Comparison of ENCODE assay signal across 8 cellular contexts in the genomic region with DNA sequence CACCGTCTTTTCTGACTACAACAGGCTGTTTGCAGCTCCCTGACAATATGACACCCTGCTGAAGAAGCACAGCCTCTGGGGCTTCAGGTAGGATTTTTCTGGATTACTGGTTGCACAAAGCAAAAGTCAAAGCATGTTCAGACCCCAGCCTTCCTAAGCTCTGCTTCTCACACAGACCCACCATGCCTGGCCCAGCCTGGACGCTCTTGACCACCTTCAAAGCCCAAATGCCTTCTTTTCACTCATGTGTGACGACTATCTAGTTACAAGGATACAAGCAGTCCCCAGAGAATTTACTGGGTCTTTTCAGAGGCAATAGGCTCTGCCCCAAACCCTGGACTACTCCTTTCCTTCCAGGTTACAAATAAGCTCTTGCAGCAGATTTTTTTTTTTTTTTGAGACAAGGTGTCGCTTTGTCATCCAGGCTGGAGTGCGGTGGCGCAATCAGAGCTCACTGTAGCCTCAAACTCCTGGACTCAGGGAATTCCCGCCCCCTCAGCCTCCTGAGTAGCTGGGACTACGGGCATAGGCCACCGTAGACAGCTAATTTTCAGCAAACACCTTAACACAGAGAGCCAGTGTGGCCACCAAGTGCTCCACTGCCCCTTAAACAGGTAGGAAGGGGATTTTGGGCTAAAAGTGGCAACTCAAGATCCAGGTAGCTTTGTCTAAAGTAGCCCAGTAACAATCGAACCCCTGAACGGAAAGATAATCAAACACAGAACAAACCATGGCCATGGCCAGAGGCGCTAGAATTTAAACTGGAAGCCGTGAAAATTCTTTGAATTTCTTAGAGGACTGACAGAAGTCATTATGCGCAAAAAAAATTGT. TPM values are rescaled to one million over a fixed set of nuclear protein-coding genes. Genes with fewer than 3 reads are reported as not detected.
DNase-seq lines count a peak whose midpoint lies in the region; ATAC-seq and TF ChIP-seq lines count a peak whose summit lies in the region.

No MANE protein-coding gene starts in this region.

- peaks cover 52% of the 10 kb centered on the region for H3K4me1 Mint-ChIP-seq in type B pancreatic cell (ENCODE audit: unreplicated experiment)

- H3K4me3 Mint-ChIP-seq in type B pancreatic cell, result peak overlapping the region; percentile 50

- no peaks in the 10 kb centered on the region for H3K27me3 Mint-ChIP-seq in type B pancreatic cell

- no peaks in the 10 kb centered on the region for H3K36me3 ChIP-seq in lower lobe of right lung

- no peaks in the 10 kb centered on the region for H3K9me3 Mint-ChIP-seq in type B pancreatic cell

- peak overlapping the region; percentile 68 for H3K27ac ChIP-seq in lower lobe of right lung

- H3K4me1 ChIP-seq in lower lobe of right lung, result peaks cover 35% of the 10 kb centered on the region

- TF ChIP-seq CTCF in lower lobe of right lung (IDR thresholded peaks at IDR 0.05), result no peak
- no peak for TF ChIP-seq CTCF in type B pancreatic cell (conservative IDR thresholded peaks at IDR 0.05)

- H3K27ac Mint-ChIP-seq in type B pancreatic cell, result peak overlapping the region; percentile 86

- peak; percentile 3 for DNase-seq in NCI-H82 (lab: John Stamatoyannopoulos, UW)
- DNase-seq in NCI-H82 treated with DMSO at 0.1 percent for 48 hours (lab: John Stamatoyannopoulos, UW; ENCODE audit: unreplicated experiment), result no peak
- DNase-seq in ecto neural progenitor cell (ENCODE audit: low spot score), result peak; percentile 50
- DNase-seq in lower lobe of right lung, result peak; percentile 87
- DNase-seq in type B pancreatic cell (ENCODE audit: extremely low spot score, unreplicated experiment), result peak; percentile 40
- DNase-seq in NOMO-1 (lab: John Stamatoyannopoulos, UW; ENCODE audit: unreplicated experiment in 2 of 2), result no peak

- no peaks in the 10 kb centered on the region for H3K27me3 ChIP-seq in lower lobe of right lung (ENCODE audit: low read depth)

- ATAC-seq in lower lobe of right lung, result peak; percentile 89 to 91
- ATAC-seq in GM18520 (IDR thresholded peaks at IDR 0.05; ENCODE audit: unreplicated experiment), result no peak
- no peak for ATAC-seq in HG03135 (IDR thresholded peaks at IDR 0.05; ENCODE audit: unreplicated experiment)

- peaks cover 30% of the 10 kb centered on the region for H3K36me3 Mint-ChIP-seq in type B pancreatic cell

- no peak overlapping the region for H3K4me3 ChIP-seq in lower lobe of right lung

- H3K9me3 ChIP-seq in lower lobe of right lung, result no peaks in the 10 kb centered on the region

- intact Hi-C loops in lower lobe of right lung (cut with DNase I), result no loop called here

RNA-seq across cellular contexts. Expression of a gene that starts 16.2 kb away (rescaled TPM):
- total RNA-seq in lower lobe of right lung, result 118 TPM
- total RNA-seq in type B pancreatic cell (ENCODE audit: low replicate concordance), result 171 and 195 TPM in 2 replicates

Comparison
In these comparisons a context has a peak if more than half of its experiments do, and no peak if none do; other contexts are left out.
1. DNase-seq: peak in NCI-H82 (single experiment), ecto neural progenitor cell (single experiment), lower lobe of right lung (single experiment) and type B pancreatic cell (single experiment); none in NCI-H82 treated with DMSO at 0.1 percent for 48 hours (single experiment) and NOMO-1 (0 of 2).
2. ATAC-seq: peak in lower lobe of right lung (2 of 2); none in GM18520 (single experiment) and HG03135 (single experiment).